Comparison of ENCODE assay signal across 12 cellular contexts in genomic region chr15:62087671-62088360, GRCh38. TPM values are rescaled to one million over a fixed set of nuclear protein-coding genes. Genes with fewer than 3 reads are reported as not detected.
DNase-seq lines count a peak whose midpoint lies in the region; ATAC-seq and TF ChIP-seq lines count a peak whose summit lies in the region.
"Had no signal": no experiment of that assay in that cellular context is flagged by ENCODE, and none has a peak within 500 bp of the region (broad histone marks: within the 10 kb centered on the region; RNA-seq: fewer than 3 reads in every experiment).

No MANE protein-coding gene starts in this region.

- H3K4me3 Mint-ChIP-seq in T-helper 2 cell treated with Interferon-gamma antibody and Interleukin-4, amounts not matched to agents 5 μg/mL and 100 μg/mL, for 36 hours: no peak overlapping the region

- H3K36me3 ChIP-seq in MG63 (no peaks in the 10 kb centered on the region), body of pancreas (replicated peaks in 1 of 2; ENCODE audit: insufficient read depth in 1 of 2, low read depth in 2 of 2) (no peaks in the 10 kb centered on the region), lung (ENCODE audit: control insufficient read depth in 2 of 2, insufficient read depth in 2 of 2, low read length in 2 of 2) (no peaks in the 10 kb centered on the region), sigmoid colon (no peaks in the 10 kb centered on the region)
- H3K36me3 ChIP-seq: thyroid gland had no signal

- H3K36me3 Mint-ChIP-seq in T-helper 2 cell treated with Interferon-gamma antibody and Interleukin-4, amounts not matched to agents 5 μg/mL and 100 μg/mL, for 36 hours (ENCODE audit: low read depth): no peaks in the 10 kb centered on the region

- no peak overlapping the region for H3K4me3 ChIP-seq in AG10803 (ENCODE audit: low read length)
- H3K4me3 ChIP-seq in MG63: no peak overlapping the region
- H3K4me3 ChIP-seq in body of pancreas: no peak overlapping the region
- H3K4me3 ChIP-seq in lung: no peak overlapping the region
- H3K4me3 ChIP-seq in sigmoid colon: no peak overlapping the region
- H3K4me3 ChIP-seq: thyroid gland had no signal

- no peak overlapping the region for H3K27ac Mint-ChIP-seq in T-helper 2 cell treated with Interferon-gamma antibody and Interleukin-4, amounts not matched to agents 5 μg/mL and 100 μg/mL, for 36 hours

- DNase-seq in AG10803 (ENCODE audit: low read depth) (peak; percentile 49), MG63 (peak; percentile 19), body of pancreas (peak; percentile 48 to 69 (median 55)), lung (ENCODE audit: low spot score) (no peak), GM10248 (ENCODE audit: extremely low spot score) (no peak), sigmoid colon (no peak)
- no peak for DNase-seq in T-helper 2 cell treated with Interferon-gamma antibody and Interleukin-4, amounts not matched to agents 5 μg/mL and 100 μg/mL, for 36 hours (ENCODE audit: low spot score)
- DNase-seq: NCI-H524 treated with DMSO at 0.1 percent for 48 hours had no signal

- TF ChIP-seq EP300 in sigmoid colon (IDR thresholded peaks at IDR 0.05): no peak

- no peaks in the 10 kb centered on the region for H3K27me3 ChIP-seq in MG63
- H3K27me3 ChIP-seq in body of pancreas: no peaks in the 10 kb centered on the region
- H3K27me3 ChIP-seq in lung (ENCODE audit: control insufficient read depth, insufficient read depth): no peaks in the 10 kb centered on the region
- H3K27me3 ChIP-seq in sigmoid colon: no peaks in the 10 kb centered on the region
- H3K27me3 ChIP-seq: thyroid gland had no signal

- no peaks in the 10 kb centered on the region for H3K9me3 ChIP-seq in MG63
- H3K9me3 ChIP-seq in body of pancreas: no peaks in the 10 kb centered on the region
- H3K9me3 ChIP-seq in lung (ENCODE audit: control insufficient read depth in 2 of 2, insufficient read depth in 1 of 2, low read length in 1 of 2): no peaks in the 10 kb centered on the region
- H3K9me3 ChIP-seq in sigmoid colon: no peaks in the 10 kb centered on the region
- H3K9me3 ChIP-seq: thyroid gland had no signal

- no peaks in the 10 kb centered on the region for H3K4me1 Mint-ChIP-seq in T-helper 2 cell treated with Interferon-gamma antibody and Interleukin-4, amounts not matched to agents 5 μg/mL and 100 μg/mL, for 36 hours (ENCODE audit: low read depth)

- H3K9me3 Mint-ChIP-seq in T-helper 2 cell treated with Interferon-gamma antibody and Interleukin-4, amounts not matched to agents 5 μg/mL and 100 μg/mL, for 36 hours: peaks cover 4% of the 10 kb centered on the region

- TF ChIP-seq POLR2A in body of pancreas (IDR thresholded peaks at IDR 0.05) (no peak), sigmoid colon (IDR thresholded peaks at IDR 0.05) (no peak)

- peak overlapping the region; percentile 26 to 75 (median 56) for H3K27ac ChIP-seq in body of pancreas
- peak overlapping the region in 1 of 2 donors; percentile 23 for H3K27ac ChIP-seq in lung (ENCODE audit: low read depth in 1 of 2, low read length in 1 of 2)
- no peak overlapping the region for H3K27ac ChIP-seq in sigmoid colon
- H3K27ac ChIP-seq: thyroid gland had no signal

- H3K4me1 ChIP-seq in body of pancreas (peaks cover 15% of the 10 kb centered on the region), lung (ENCODE audit: control insufficient read depth in 2 of 2, insufficient read depth in 2 of 2, low read length in 2 of 2) (peaks cover 0 to 2% of the 10 kb centered on the region in 2 donors), sigmoid colon (no peaks in the 10 kb centered on the region)
- H3K4me1 ChIP-seq: thyroid gland had no signal

- peaks cover 8% of the 10 kb centered on the region for H3K27me3 Mint-ChIP-seq in T-helper 2 cell treated with Interferon-gamma antibody and Interleukin-4, amounts not matched to agents 5 μg/mL and 100 μg/mL, for 36 hours (ENCODE audit: low read depth)

- peak; percentile 89 for ATAC-seq in body of pancreas
- ATAC-seq in lung (ENCODE audit: insufficient read depth, low FRiP score): peak; percentile 47
- ATAC-seq in HG02852 (IDR thresholded peaks at IDR 0.05; ENCODE audit: unreplicated experiment): no peak

- POLR2A ChIA-PET in GM10248 (lab: Yijun Ruan, JAX): no interaction called here

- CTCF ChIA-PET in GM10248 (lab: Yijun Ruan, JAX): interaction anchor here (0.7 to 2.2 kb wide), 5 partner anchors 10 to 15 kb away, joined by 3 to 6 read pairs (median 4); no protein-coding TSS in a partner anchor

- intact Hi-C loops in body of pancreas (cut with DNase I): no loop called here
- intact Hi-C loops in sigmoid colon (cut with DNase I): no loop called here

- 7 to 8% methylated on average over 5 of the region's 5 CpGs for WGBS in body of pancreas, 2 donors
- WGBS in lung, 2 donors: 46 to 52% methylated on average over 5 of the region's 5 CpGs
- WGBS in sigmoid colon, 2 donors: 19 to 37% methylated on average over 5 of the region's 5 CpGs

- TF ChIP-seq CTCF in AG10803 (conservative IDR thresholded peaks at IDR 0.05; ENCODE audit: low read length) (no peak), body of pancreas (IDR thresholded peaks at IDR 0.05) (no peak), lung (IDR thresholded peaks at IDR 0.05; ENCODE audit: control extremely low read depth, extremely low read depth) (no peak), GM10248 (IDR thresholded peaks at IDR 0.05; ENCODE audit: control extremely low read depth, extremely low read depth, low read depth, missing control alignments) (no peak), sigmoid colon (IDR thresholded peaks at IDR 0.05) (no peak)

RNA-seq across cellular contexts. Expression of gene C2CD4A, which starts 21.0 kb away (rescaled TPM):
- not detected in 2 replicates for total RNA-seq in MG63 (2014; rRNA removed; shearing (Covaris generic); ENCODE audit: low replicate concordance)
- total RNA-seq in body of pancreas (1 to 10 TPM; 1.6 to 2.1 TPM), lung (under 1 TPM; 0.34 to 0.67 TPM), sigmoid colon (under 1 TPM in 1 of 4 donors, not detected in 3; 0.27 TPM)
- polyA plus RNA-seq in lung (under 1 TPM; 0.31 to 0.86 TPM), sigmoid colon (1 to 10 TPM in 1 of 3 donors, under 1 TPM in 2; under 0.01 to 2.2 (median 0.23) TPM)
- total RNA-seq: T-helper 2 cell treated with Interferon-gamma antibody and Interleukin-4, amounts not matched to agents 100 ng/mL and 5 ng/mL, for 36 hours had no signal
- polyA plus RNA-seq: neural cell had no signal

RNA-seq across cellular contexts. Expression of gene VPS13C, which starts 27.6 kb away (rescaled TPM):
- total RNA-seq in MG63 (2014; rRNA removed; shearing (Covaris generic); ENCODE audit: low replicate concordance): 7.9 and 13.0 TPM in 2 replicates
- total RNA-seq in body of pancreas (10 to 100 TPM; 67.2 to 68.6 TPM), lung (100 to 1,000 TPM in 1 of 2 donors, 10 to 100 TPM in 1; 79.1 to 196 TPM), sigmoid colon (100 to 1,000 TPM in 2 of 4 donors, 10 to 100 TPM in 2; 71.5 to 112 (median 94.4) TPM)
- polyA plus RNA-seq in lung (10 to 100 TPM; 16.8 to 27.6 TPM), sigmoid colon (10 to 100 TPM in 1 of 3 donors, 1 to 10 TPM in 2; 2.1 to 18.2 (median 6.6) TPM)

Comparison
In these comparisons a context has a peak if more than half of its experiments do, and no peak if none do; other contexts are left out.
1. DNase-seq: peak in AG10803 (single experiment), MG63 (single experiment) and body of pancreas (4 of 4); none in lung (single experiment), GM10248 (single experiment), sigmoid colon (single experiment) and T-helper 2 cell treated with Interferon-gamma antibody and Interleukin-4, amounts not matched to agents 5 μg/mL and 100 μg/mL, for 36 hours (single experiment).
2. H3K27ac ChIP-seq: peak in body of pancreas (4 of 4); none in sigmoid colon (0 of 4).